25 cellular contexts compared by ENCODE assay signal in genomic region chr12:6282453-6282840, GRCh38. TPM values are rescaled to one million over a fixed set of nuclear protein-coding genes. Genes with fewer than 3 reads are reported as not detected.
DNase-seq lines count a peak whose midpoint lies in the region; TF ChIP-seq lines count a peak whose summit lies in the region.
"Had no signal": no experiment of that assay in that cellular context is flagged by ENCODE, and none has a peak within 500 bp of the region (broad histone marks: within the 10 kb centered on the region; RNA-seq: fewer than 3 reads in every experiment).

No MANE protein-coding gene starts in this region.

- H3K9me3 ChIP-seq in neuronal stem cell (replicated peaks in 1 of 2; ENCODE audit: control insufficient read depth in 2 of 2, insufficient read depth in 1 of 2, low read depth in 1 of 2, low read length in 2 of 2): peaks cover 0 to 4% of the 10 kb centered on the region in 2 donors
- H3K9me3 ChIP-seq: MG63 had no signal

- no peak overlapping the region for H2BK5ac ChIP-seq in neuronal stem cell (ENCODE audit: low read length)

- DNase-seq in activated T-cell treated with anti-CD3 and anti-CD28 coated beads, Interleukin-2, amount 50 U/mL, for 24 hours: peak; percentile 12
- DNase-seq in activated T-cell treated with anti-CD3 and anti-CD28 coated beads, Interleukin-2, amount 50 U/mL, for 48 hours: no peak
- DNase-seq in chondrocyte (ENCODE audit: low spot score) (peak; percentile 27), neuronal stem cell (ENCODE audit: low spot score) (no peak), ACHN (no peak), GF-D8 (lab: John Stamatoyannopoulos, UW) (no peak), T-helper 2 cell (no peak), SW480 (ENCODE audit: low spot score) (no peak)
- DNase-seq: AML-193, EL, H9, Kasumi-1, MG63, NCI-H1417, NCI-H1694 treated with DMSO at 0.1 percent for 48 hours, NCI-H2081 treated with DMSO at 0.1 percent for 48 hours, NCI-H2171 treated with DMSO at 0.1 percent for 48 hours, NCI-H446, NCI-H526 treated with DMSO at 0.1 percent for 48 hours, PC-3, Right ventricle myocardium superior had no signal

- H3K27ac ChIP-seq in neuronal stem cell (replicated peaks; ENCODE audit: low read length): no peak overlapping the region
- H3K27ac ChIP-seq: 22Rv1, SK-N-MC had no signal

- H3K4me1 ChIP-seq in neuronal stem cell (ENCODE audit: control insufficient read depth in 2 of 2, insufficient read depth in 1 of 2, low read depth in 1 of 2, low read length in 2 of 2): peaks cover 7 to 16% of the 10 kb centered on the region in 2 donors

- H3K79me1 ChIP-seq in neuronal stem cell (ENCODE audit: low read depth, low read length): no peaks in the 10 kb centered on the region

- H3K36me3 ChIP-seq in neuronal stem cell (replicated peaks in 1 of 2; ENCODE audit: control insufficient read depth in 2 of 2, insufficient read depth in 2 of 2, low read length in 2 of 2): no peaks in the 10 kb centered on the region
- H3K36me3 ChIP-seq: MG63 had no signal

- no peak overlapping the region for H2BK120ac ChIP-seq in neuronal stem cell (ENCODE audit: low read depth, low read length)

- H3K9me3 Mint-ChIP-seq in activated T-cell treated with anti-CD3 and anti-CD28 coated beads, Interleukin-2, amount 50 U/mL, for 24 hours: no peaks in the 10 kb centered on the region
- no peaks in the 10 kb centered on the region for H3K9me3 Mint-ChIP-seq in chondrocyte (ENCODE audit: low read depth)
- H3K9me3 Mint-ChIP-seq: CD14-positive monocyte, H9 had no signal

- in situ Hi-C loops in ACHN (cut with HindIII; ENCODE audit: low pct_ligation_motif_present, low pct_unique_long_range_greater_than_20kb, low sequenced_read_pairs): no loop called here

- H3K27me3 ChIP-seq in neuronal stem cell (ENCODE audit: control insufficient read depth in 3 of 3, insufficient read depth in 3 of 3, low read depth in 1 of 3, low read length in 3 of 3): peaks cover 0 to 10% (median 7%) of the 10 kb centered on the region in 3 experiments
- H3K27me3 ChIP-seq: MG63 had no signal

- no peak overlapping the region for H3K23ac ChIP-seq in neuronal stem cell (ENCODE audit: low read depth, low read length, poor library complexity)

- H3K18ac ChIP-seq in neuronal stem cell (ENCODE audit: low read length): peak overlapping the region; percentile 54

- no peak overlapping the region for H3K4me3 ChIP-seq in neuronal stem cell (ENCODE audit: low read length in 2 of 2)
- H3K4me3 ChIP-seq: MG63, SK-N-MC had no signal

- no peak overlapping the region for H3K4me2 ChIP-seq in neuronal stem cell (ENCODE audit: insufficient read depth, low read length, poor library complexity, severe bottlenecking)

- no peak overlapping the region for H3K4me3 Mint-ChIP-seq in activated T-cell treated with anti-CD3 and anti-CD28 coated beads, Interleukin-2, amount 50 U/mL, for 24 hours
- H3K4me3 Mint-ChIP-seq in chondrocyte (ENCODE audit: unreplicated experiment): no peak overlapping the region
- H3K4me3 Mint-ChIP-seq: H9 had no signal

- no peak overlapping the region for H2BK12ac ChIP-seq in neuronal stem cell (ENCODE audit: low read length)

- peaks cover 22% of the 10 kb centered on the region for H3K27me3 Mint-ChIP-seq in activated T-cell treated with anti-CD3 and anti-CD28 coated beads, Interleukin-2, amount 50 U/mL, for 24 hours
- H3K27me3 Mint-ChIP-seq in chondrocyte (ENCODE audit: low read depth): no peaks in the 10 kb centered on the region

- WGBS in neuronal stem cell (ENCODE audit: extremely low coverage in 2 of 2, insufficient read length in 2 of 2, insufficient replicate concordance in 1 of 2), 2 donors: no CpG with 5 or more reads among the region's 4 CpGs

- no peak overlapping the region for H4K8ac ChIP-seq in neuronal stem cell (ENCODE audit: low read depth, low read length)

- H3K4ac ChIP-seq in neuronal stem cell (ENCODE audit: low read length): no peak overlapping the region

- H2AK5ac ChIP-seq in neuronal stem cell (ENCODE audit: low read depth, low read length): no peak overlapping the region

- no peak overlapping the region for H2AFZ ChIP-seq in neuronal stem cell (ENCODE audit: low read length)

- no peak overlapping the region for H4K91ac ChIP-seq in neuronal stem cell (ENCODE audit: low read depth, low read length, poor library complexity)

- TF ChIP-seq CTCF in chondrocyte (IDR thresholded peaks at IDR 0.05): no peak

- no peak overlapping the region for H3K14ac ChIP-seq in neuronal stem cell (ENCODE audit: low read length)

- H3K4me1 Mint-ChIP-seq in activated T-cell treated with anti-CD3 and anti-CD28 coated beads, Interleukin-2, amount 50 U/mL, for 24 hours (ENCODE audit: low read depth): peaks cover 11% of the 10 kb centered on the region
- H3K4me1 Mint-ChIP-seq in chondrocyte (ENCODE audit: low read depth): peaks cover 51% of the 10 kb centered on the region

- H3K27ac Mint-ChIP-seq in activated T-cell treated with anti-CD3 and anti-CD28 coated beads, Interleukin-2, amount 50 U/mL, for 24 hours: no peak overlapping the region
- H3K27ac Mint-ChIP-seq in chondrocyte (ENCODE audit: unreplicated experiment): no peak overlapping the region
- H3K27ac Mint-ChIP-seq: CD14-positive monocyte had no signal

- H3K9ac ChIP-seq in neuronal stem cell (ENCODE audit: low read depth, low read length, poor library complexity): no peak overlapping the region

- H2BK15ac ChIP-seq in neuronal stem cell (ENCODE audit: low read length): no peak overlapping the region

- no peaks in the 10 kb centered on the region for H3K36me3 Mint-ChIP-seq in activated T-cell treated with anti-CD3 and anti-CD28 coated beads, Interleukin-2, amount 50 U/mL, for 24 hours (ENCODE audit: low read depth)
- no peaks in the 10 kb centered on the region for H3K36me3 Mint-ChIP-seq in chondrocyte (ENCODE audit: low read depth)
- H3K36me3 Mint-ChIP-seq: CD14-positive monocyte had no signal

RNA-seq across cellular contexts. Expression of gene PLEKHG6, which starts 28.0 kb away (rescaled TPM):
- total RNA-seq in chondrocyte: 0.21 to 0.35 TPM in 2 of 3 replicates, not detected in the other
- polyA plus RNA-seq in neuronal stem cell (2013, experiment 1 of 2): 1.2 TPM
- 1.3 TPM for polyA plus RNA-seq in neuronal stem cell (2013, experiment 2 of 2)
- total RNA-seq: RPMI7951 had no signal
- polyA plus RNA-seq: CD14-positive monocyte had no signal

RNA-seq across cellular contexts. Expression of gene TNFRSF1A, which starts 59.4 kb away (rescaled TPM):
- 88.5 to 128 TPM (median 127 TPM) in 3 replicates for total RNA-seq in chondrocyte
- 35.2 TPM for polyA plus RNA-seq in neuronal stem cell (2013, experiment 1 of 2)
- 34.5 TPM for polyA plus RNA-seq in neuronal stem cell (2013, experiment 2 of 2)

Comparison
In these comparisons a context has a peak if more than half of its experiments do, and no peak if none do; other contexts are left out.
1. DNase-seq: peak in activated T-cell treated with anti-CD3 and anti-CD28 coated beads, Interleukin-2, amount 50 U/mL, for 24 hours (single experiment) and chondrocyte (single experiment); none in activated T-cell treated with anti-CD3 and anti-CD28 coated beads, Interleukin-2, amount 50 U/mL, for 48 hours (0 of 2), neuronal stem cell (single experiment), ACHN (single experiment), GF-D8 (single experiment), T-helper 2 cell (0 of 5) and SW480 (single experiment).